ENCODE assay signal across 10 cellular contexts in the genomic region with DNA sequence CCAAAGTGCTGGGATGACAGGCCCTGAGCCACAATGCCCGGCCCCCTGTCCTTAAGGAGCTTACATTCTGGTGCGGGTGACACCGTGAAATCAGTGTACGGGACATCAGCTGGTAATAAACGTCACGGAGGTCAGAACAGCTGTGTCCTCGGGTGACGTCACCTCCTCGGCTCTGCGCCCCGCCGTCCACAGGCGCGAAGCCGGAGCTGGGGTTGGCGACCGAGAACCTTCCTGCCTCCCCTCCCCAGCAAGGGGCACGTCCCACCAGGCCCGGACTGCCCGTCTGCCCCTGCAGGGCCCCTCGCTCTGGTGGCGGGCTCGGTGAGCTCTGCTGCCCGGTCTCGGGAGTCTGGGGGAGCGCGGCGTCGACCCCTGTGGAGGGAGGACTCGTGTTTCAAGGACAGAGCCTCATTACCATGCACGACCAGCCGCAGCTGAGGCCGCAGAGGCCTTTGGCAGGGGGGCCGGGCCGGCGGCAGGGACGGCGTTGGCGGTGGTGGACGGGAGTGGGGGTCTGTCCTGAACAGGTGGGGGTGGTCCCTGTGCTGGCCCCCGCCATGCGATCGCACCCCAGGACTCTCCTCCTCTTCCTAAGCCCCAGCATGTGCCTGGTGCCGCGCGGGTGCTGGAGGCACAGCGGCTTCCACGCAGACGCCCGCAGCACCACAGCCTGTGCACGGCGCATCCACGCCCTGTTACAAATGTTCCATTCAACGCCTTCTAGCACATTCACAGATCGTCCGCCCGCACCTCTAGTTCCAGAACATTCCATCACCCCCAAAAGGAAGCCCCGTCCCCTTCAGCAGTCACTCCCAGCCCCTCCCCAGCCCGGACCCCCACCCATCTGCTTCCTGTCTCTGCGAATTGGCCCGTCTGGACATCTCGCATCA. TPM values are rescaled to one million over a fixed set of nuclear protein-coding genes. Genes with fewer than 3 reads are reported as not detected.
A peak's percentile ranks its signal among the peaks of the same experiment; 100 is the strongest.
DNase-seq lines count a peak whose midpoint lies in the region; ATAC-seq and TF ChIP-seq lines count a peak whose summit lies in the region.
"Had no signal": no experiment of that assay in that cellular context is flagged by ENCODE, and none has a peak within 500 bp of the region (broad histone marks: within the 10 kb centered on the region; RNA-seq: fewer than 3 reads in every experiment).

No MANE protein-coding gene starts in this region.

- DNase-seq in Right ventricle myocardium inferior (ENCODE audit: missing footprints) (peak; percentile 79), cardiac septum (ENCODE audit: low spot score) (no peak), hepatocyte (ENCODE audit: low spot score) (peak; percentile 21), aorta (peak in 1 of 2 donors; percentile 65), DMS53 treated with DMSO at 0.1 percent for 48 hours (lab: John Stamatoyannopoulos, UW; ENCODE audit: unreplicated experiment) (no peak), LoVo (ENCODE audit: low spot score) (no peak)
- DNase-seq: GOT3, NCI-H2227 treated with DMSO at 0.1 percent for 48 hours, thyroid gland had no signal

- 44% methylated on average over 44 of the region's 62 CpGs for WGBS in hepatocyte (ENCODE audit: low lambda C conversion rate, missing lambda C conversion rate)
- 18 to 22% methylated on average over 61 to 62 of the region's 62 CpGs for WGBS in aorta, 2 donors

- ATAC-seq in Right ventricle myocardium inferior: peak; percentile 58
- peak; percentile 49 for ATAC-seq in aorta (ENCODE audit: low FRiP score)

- no peak for TF ChIP-seq CTCF in hepatocyte (IDR thresholded peaks at IDR 0.05; ENCODE audit: poor library complexity)

- H3K4me1 ChIP-seq in hepatocyte (ENCODE audit: insufficient read depth) (no peaks in the 10 kb centered on the region), aorta (ENCODE audit: control insufficient read depth in 1 of 2, insufficient read depth in 2 of 2, low read length in 2 of 2) (no peaks in the 10 kb centered on the region)

- intact Hi-C loops in Right ventricle myocardium inferior (cut with DNase I) (no loop called here), cardiac septum (cut with DNase I) (no loop called here), aorta (cut with DNase I) (no loop called here)

- H3K4me3 ChIP-seq in hepatocyte (no peak overlapping the region), aorta (ENCODE audit: low read length in 2 of 2) (no peak overlapping the region)
- H3K4me3 ChIP-seq: thyroid gland had no signal

- H3K27ac ChIP-seq in hepatocyte: no peak overlapping the region
- no peak overlapping the region for H3K27ac ChIP-seq in aorta (ENCODE audit: low read depth in 1 of 2, low read length in 2 of 2)
- H3K27ac ChIP-seq: thyroid gland had no signal

- no peak overlapping the region for H2AFZ ChIP-seq in hepatocyte

- H3K9me3 ChIP-seq in hepatocyte (ENCODE audit: low read depth): no peaks in the 10 kb centered on the region
- no peaks in the 10 kb centered on the region for H3K9me3 ChIP-seq in aorta (ENCODE audit: control insufficient read depth, low read length)
- H3K9me3 ChIP-seq: thyroid gland had no signal

- no peaks in the 10 kb centered on the region for H3K9me2 ChIP-seq in hepatocyte (replicated peaks; ENCODE audit: insufficient read depth)

- H3K36me3 ChIP-seq in hepatocyte (replicated peaks; ENCODE audit: insufficient read depth, low read depth) (no peaks in the 10 kb centered on the region), aorta (ENCODE audit: control insufficient read depth in 1 of 2, insufficient read depth in 2 of 2, low read length in 1 of 2) (no peaks in the 10 kb centered on the region)
- H3K36me3 ChIP-seq: thyroid gland had no signal

- H3K27me3 ChIP-seq in hepatocyte: peaks cover 15% of the 10 kb centered on the region
- H3K27me3 ChIP-seq in aorta (ENCODE audit: control insufficient read depth in 1 of 2, insufficient read depth in 2 of 2, low read length in 1 of 2): no peaks in the 10 kb centered on the region

- no peaks in the 10 kb centered on the region for H3K79me2 ChIP-seq in hepatocyte

- no peaks in the 10 kb centered on the region for H4K20me1 ChIP-seq in hepatocyte (ENCODE audit: insufficient read depth, poor library complexity, severe bottlenecking)

- peak overlapping the region; percentile 41 for H3K4me2 ChIP-seq in hepatocyte

RNA-seq across cellular contexts. Expression of a gene that starts 5.4 kb away (rescaled TPM):
- total RNA-seq in Right ventricle myocardium inferior (not detected), cardiac septum (not detected), hepatocyte (not detected in 2 replicates), aorta (not detected)
- polyA plus RNA-seq in hepatocyte (not detected in 2 replicates), aorta (under 1 TPM in 1 of 2 donors, not detected in 1; 0.08 TPM)

RNA-seq across cellular contexts. Expression of a gene that starts 20.6 kb away (rescaled TPM):
- total RNA-seq in Right ventricle myocardium inferior: 0.68 TPM
- total RNA-seq in cardiac septum: 0.19 TPM
- not detected in 2 replicates for total RNA-seq in hepatocyte
- polyA plus RNA-seq in hepatocyte: 0.15 and 0.57 TPM in 2 replicates
- 1 to 10 TPM in 1 of 2 donors, under 1 TPM in 1; 0.93 to 1.5 TPM for total RNA-seq in aorta
- under 1 TPM in 1 of 2 donors, not detected in 1; 0.88 TPM for polyA plus RNA-seq in aorta
- polyA plus RNA-seq: neural cell had no signal

RNA-seq across cellular contexts. Expression of a gene that starts 25.8 kb away (rescaled TPM):
- total RNA-seq in Right ventricle myocardium inferior: 46.7 TPM
- total RNA-seq in cardiac septum: 42.7 TPM
- total RNA-seq in hepatocyte: 162 and 190 TPM in 2 replicates
- polyA plus RNA-seq in hepatocyte: 150 and 151 TPM in 2 replicates
- 10 to 100 TPM; 43.7 to 45.8 TPM for total RNA-seq in aorta
- 100 to 1,000 TPM; 133 to 155 TPM for polyA plus RNA-seq in aorta

RNA-seq across cellular contexts. Expression of a gene that starts 25.9 kb away (rescaled TPM):
- total RNA-seq in Right ventricle myocardium inferior (24.9 TPM), cardiac septum (27.4 TPM), hepatocyte (27.4 and 40.9 TPM in 2 replicates), aorta (10 to 100 TPM; 29.3 to 49.1 TPM)
- polyA plus RNA-seq in hepatocyte (87.7 and 135 TPM in 2 replicates), aorta (10 to 100 TPM; 13.3 to 78.1 TPM)

RNA-seq across cellular contexts. Expression of a gene that starts 46.3 kb away (rescaled TPM):
- not detected for total RNA-seq in Right ventricle myocardium inferior
- 0.46 TPM for total RNA-seq in cardiac septum
- total RNA-seq in hepatocyte: 0.30 TPM in 1 of 2 replicates, not detected in the other
- 0.91 and 0.93 TPM in 2 replicates for polyA plus RNA-seq in hepatocyte
- under 1 TPM in 1 of 2 donors, not detected in 1; 0.42 TPM for total RNA-seq in aorta
- under 1 TPM in 1 of 2 donors, not detected in 1; 0.38 TPM for polyA plus RNA-seq in aorta
- total RNA-seq: thyroid gland had no signal

Comparison
In these comparisons a context has a peak if more than half of its experiments do, and no peak if none do; other contexts are left out.
1. DNase-seq: peak in Right ventricle myocardium inferior (single experiment) and hepatocyte (single experiment); none in cardiac septum (single experiment), DMS53 treated with DMSO at 0.1 percent for 48 hours (single experiment) and LoVo (single experiment).